ENCODE assay signal across 29 cellular contexts in the genomic region with DNA sequence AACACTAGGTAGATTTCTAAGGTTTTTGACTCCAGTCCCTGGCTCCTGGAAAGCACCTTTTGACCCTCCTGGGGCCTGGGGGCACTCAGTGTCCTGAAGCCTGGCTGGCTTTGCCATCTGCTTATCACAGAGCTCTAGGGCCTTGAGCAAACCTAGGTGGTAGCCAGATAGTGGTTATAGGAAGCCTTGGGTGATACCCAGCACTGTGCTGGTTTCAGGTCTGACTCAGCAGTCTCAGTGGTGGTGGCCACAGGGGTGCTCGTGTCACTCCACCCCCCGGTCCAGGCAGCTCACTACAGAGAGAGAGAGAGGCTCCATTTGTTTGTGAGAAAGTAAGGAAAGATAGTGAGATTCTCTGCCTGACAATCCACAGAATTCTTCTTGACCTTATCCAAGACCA.
"Had no signal": no experiment of that assay in that cellular context is flagged by ENCODE, and none has a peak within 500 bp of the region (broad histone marks: within the 10 kb centered on the region; RNA-seq: fewer than 3 reads in every experiment).

No MANE protein-coding gene starts in this region.

- H3K4me2 ChIP-seq: PC-9, SK-N-SH had no signal

- H3K4me3 ChIP-seq: MG63, PC-9, SJSA1 had no signal

- H3K9ac ChIP-seq: SK-N-SH had no signal

- H3K36me3 ChIP-seq: MG63, SJSA1 had no signal

- H3K9me2 ChIP-seq: SK-N-SH had no signal

- H3K27me3 ChIP-seq: MG63, SJSA1 had no signal

- H3K4me1 ChIP-seq: SJSA1 had no signal

- ATAC-seq: Panc1 had no signal

- H3K27ac ChIP-seq: PC-9, SJSA1 had no signal

- H2AFZ ChIP-seq: PC-9 had no signal

- DNase-seq: Kasumi-1, KG1, MG63, MV-4-11, NCI-H1092, NCI-H1105, NCI-H1417 treated with DMSO at 0.1 percent for 48 hours, NCI-H1436 treated with DMSO at 0.1 percent for 48 hours, NCI-H1694 treated with DMSO at 0.1 percent for 48 hours, NCI-H187 treated with DMSO at 0.1 percent for 48 hours, NCI-H2029, NCI-H2081, NCI-H2171 treated with DMSO at 0.1 percent for 48 hours, NCI-H2227 treated with DMSO at 0.1 percent for 48 hours, NCI-H345, NCI-H446, NCI-H510A, NCI-H524, NCI-H526, NCI-H69, NCI-H748 treated with DMSO at 0.1 percent for 48 hours, NCI-H82, PC-9, Right ventricle myocardium superior, SHP77 treated with DMSO at 0.1 percent for 48 hours, SK-N-SH, SW 1271 had no signal

- H3K9me3 ChIP-seq: MG63, SJSA1, SK-N-SH had no signal
